In the genomic region with DNA sequence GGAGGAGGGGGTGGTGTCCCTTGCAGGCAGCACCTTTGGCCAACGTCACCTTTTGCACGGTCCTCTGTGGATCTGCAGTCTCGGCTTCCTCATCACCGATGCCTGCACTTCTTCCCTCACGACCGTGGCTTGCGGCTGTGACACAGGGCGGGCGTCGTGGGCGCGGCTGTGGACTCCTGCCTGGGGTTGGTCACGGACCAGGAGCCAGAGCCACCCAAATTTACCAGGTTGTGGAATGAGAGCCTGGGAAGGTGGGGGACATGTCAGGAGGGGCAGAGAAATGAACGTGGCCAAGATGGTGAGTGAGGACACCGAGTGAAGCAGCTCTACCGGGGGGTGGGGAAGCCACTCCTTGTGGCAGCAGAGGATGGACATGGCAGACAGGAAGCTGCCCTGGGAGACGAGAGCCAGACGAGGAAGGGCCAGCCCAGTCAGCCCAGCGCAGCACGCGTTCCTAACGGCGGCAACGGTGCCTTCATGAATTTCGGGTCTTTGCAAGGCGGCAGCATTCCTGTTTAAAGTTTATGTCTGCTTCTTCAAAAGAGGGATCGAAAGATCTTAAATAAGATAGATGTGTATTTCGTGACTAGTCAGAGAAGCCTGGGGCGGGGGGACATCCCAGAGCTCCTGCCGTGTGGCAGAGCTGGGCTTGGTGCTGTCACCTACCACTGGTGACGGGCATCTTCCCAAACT, we compare ENCODE assay signal across 25 cellular contexts.
DNase-seq lines count a peak whose midpoint lies in the region; ATAC-seq, FAIRE-seq and TF ChIP-seq lines count a peak whose summit lies in the region.
"Had no signal": no experiment of that assay in that cellular context is flagged by ENCODE, and none has a peak within 500 bp of the region (broad histone marks: within the 10 kb centered on the region; RNA-seq: fewer than 3 reads in every experiment).

No MANE protein-coding gene starts in this region.

- H3K4me1 Mint-ChIP-seq in activated CD4-positive, alpha-beta T cell treated with anti-CD3 and anti-CD28 coated beads for 36 hours: peaks cover 58% of the 10 kb centered on the region
- peaks cover 69% of the 10 kb centered on the region for H3K4me1 Mint-ChIP-seq in GM23338

- no peak overlapping the region for H4K5ac ChIP-seq in H1 (ENCODE audit: insufficient read length, low read depth, low read length)

- intact Hi-C loops in activated CD4-positive, alpha-beta T cell treated with anti-CD3 and anti-CD28 coated beads for 36 hours (cut with DNase I, micrococcal nuclease): no loop called here
- intact Hi-C loops in prostate gland (cut with DNase I): no loop called here

- peaks cover 38% of the 10 kb centered on the region for H3K36me3 Mint-ChIP-seq in activated CD4-positive, alpha-beta T cell treated with anti-CD3 and anti-CD28 coated beads for 36 hours (ENCODE audit: low read depth)
- peaks cover 16% of the 10 kb centered on the region for H3K36me3 Mint-ChIP-seq in GM23338 (ENCODE audit: low read depth)

- peak overlapping the region; percentile 16 for H3K27ac Mint-ChIP-seq in activated CD4-positive, alpha-beta T cell treated with anti-CD3 and anti-CD28 coated beads for 36 hours
- H3K27ac Mint-ChIP-seq in GM23338: peak overlapping the region; percentile 57
- H3K27ac Mint-ChIP-seq: activated T-helper 2 cell treated with anti-CD3 and anti-CD28 coated beads, Interferon-gamma antibody, Interleukin-2, Interleukin-4, amounts not matched to agents 10 μg/mL and 5 μg/mL and 100 μg/mL, durations not matched to agents 14 hours and 24 hours and 36 hours; progenitor cell of endocrine pancreas had no signal

- H3K4ac ChIP-seq in H1 (replicated peaks; ENCODE audit: insufficient read length, low read depth, low read length): no peak overlapping the region

- H3K14ac ChIP-seq in H1 (ENCODE audit: insufficient read length): no peak overlapping the region

- no peak overlapping the region for H3K18ac ChIP-seq in H1 (ENCODE audit: extremely low read depth, low read length)

- H2BK120ac ChIP-seq in H1 (replicated peaks; ENCODE audit: low read depth, low read length): no peak overlapping the region

- DNase-seq in activated CD4-positive, alpha-beta T cell treated with anti-CD3 and anti-CD28 coated beads for 36 hours: no peak
- DNase-seq in activated CD4-positive, alpha-beta T cell treated with anti-CD3 and anti-CD28 coated beads for 1 hour: no peak
- DNase-seq in GM23338 (ENCODE audit: low spot score) (no peak), H1 (ENCODE audit: low read depth in 1 of 2, low spot score in 2 of 2) (peak in 1 of 2 experiments; percentile 40), osteoblast (ENCODE audit: insufficient read length, low spot score, missing footprints) (peak; percentile 59), prostate gland (ENCODE audit: low spot score) (no peak), iPS-NIHi7 (ENCODE audit: extremely low spot score) (no peak), NCI-H1417 (lab: John Stamatoyannopoulos, UW) (no peak)
- DNase-seq: COR-L47; H7; Kasumi-1; NCI-H1048; NCI-H2029 treated with DMSO at 0.1 percent for 48 hours; NK-92 treated with Interleukin-12 subunit alpha and Interleukin-12 subunit beta, amount 100 ng/mL, for 24 hours; spleen; stimulated activated CD4-positive, alpha-beta T cell treated with anti-CD3 and anti-CD28 coated beads, Interleukin-4, amount 100 ng/mL, for 24 hours; upper lobe of right lung had no signal

- POLR2A ChIA-PET in activated CD4-positive, alpha-beta T cell treated with anti-CD3 and anti-CD28 coated beads for 36 hours (lab: Charles Lee): no interaction called here
- POLR2A ChIA-PET in H1 (lab: Charles Lee; ENCODE audit: partially characterized antibody): no interaction called here

- no peak overlapping the region for H3K9ac ChIP-seq in H1 (replicated peaks in 1 of 4; ENCODE audit: extremely low read depth in 1 of 4, low read depth in 3 of 4, low read length in 3 of 4)

- H3K23me2 ChIP-seq in H1 (ENCODE audit: low read depth, low read length): no peaks in the 10 kb centered on the region

- no peaks in the 10 kb centered on the region for H3K27me3 ChIP-seq in GM23338 (ENCODE audit: insufficient read depth)
- H3K27me3 ChIP-seq in H1 (replicated peaks in 1 of 4; ENCODE audit: control insufficient read depth in 3 of 4, extremely low read depth in 1 of 4, insufficient read depth in 3 of 4, low read length in 3 of 4): no peaks in the 10 kb centered on the region
- H3K27me3 ChIP-seq in osteoblast (ENCODE audit: insufficient read depth, low read length): no peaks in the 10 kb centered on the region
- no peaks in the 10 kb centered on the region for H3K27me3 ChIP-seq in prostate gland (replicated peaks; ENCODE audit: insufficient read depth)
- H3K27me3 ChIP-seq: spleen, upper lobe of right lung had no signal

- no peak for TF ChIP-seq RAD21 in H1 (IDR thresholded peaks at IDR 0.05 in 1 of 2, conservative IDR thresholded peaks at IDR 0.05 in 1 of 2; ENCODE audit: low read depth in 2 of 2, low read length in 2 of 2)

- H2BK20ac ChIP-seq in H1 (ENCODE audit: low read length): no peak overlapping the region

- no peak overlapping the region; the same call in 1 of the 2 replicates for H2BK12ac ChIP-seq in H1 (ENCODE audit: low read depth, low read length)

- no peak for TF ChIP-seq POLR2A in H1 (IDR thresholded peaks at IDR 0.05; ENCODE audit: control extremely low read depth in 1 of 2, low read depth in 2 of 2, low read length in 2 of 2)
- no peak for TF ChIP-seq POLR2A in prostate gland (IDR thresholded peaks at IDR 0.05)

- 0 out of 2 replicates have a peak overlapping the region, but pooled peaks have one; percentile 28 for H4K8ac ChIP-seq in H1 (ENCODE audit: extremely low read depth, insufficient read depth, low read length)

- H3K36me3 ChIP-seq in GM23338 (ENCODE audit: insufficient read depth): no peaks in the 10 kb centered on the region
- 0 out of 8 replicates have a peak, but pooled peaks cover 0 to 3% (median 0%) of the 10 kb centered on the region in 4 experiments for H3K36me3 ChIP-seq in H1 (ENCODE audit: control insufficient read depth in 2 of 4, insufficient read depth in 4 of 4, low read length in 3 of 4)
- H3K36me3 ChIP-seq in osteoblast (ENCODE audit: insufficient read depth, low read length): peaks cover 6% of the 10 kb centered on the region
- no peaks in the 10 kb centered on the region for H3K36me3 ChIP-seq in prostate gland

- no peaks in the 10 kb centered on the region for H3K9me2 ChIP-seq in GM23338 (ENCODE audit: insufficient read depth)

- H2BK15ac ChIP-seq in H1 (ENCODE audit: low read length): no peak overlapping the region

- H4K91ac ChIP-seq in H1 (replicated peaks; ENCODE audit: insufficient read length, low read length): no peak overlapping the region

- H3K79me2 ChIP-seq in GM23338 (replicated peaks; ENCODE audit: insufficient read depth): peaks cover 92% of the 10 kb centered on the region
- H3K79me2 ChIP-seq in H1 (ENCODE audit: control insufficient read depth in 1 of 2, insufficient read depth in 2 of 2, low read length in 2 of 2): peaks cover 0 to 39% of the 10 kb centered on the region in 2 experiments; a peak in 2 of 4 replicates
- H3K79me2 ChIP-seq in osteoblast (ENCODE audit: insufficient read depth, low read length): peaks cover 61% of the 10 kb centered on the region

- H3K27ac ChIP-seq in GM23338 (ENCODE audit: low read depth): no peak overlapping the region; the same call in 1 of the 2 replicates
- no peak overlapping the region for H3K27ac ChIP-seq in H1 (ENCODE audit: low read depth, low read length)
- H3K27ac ChIP-seq in osteoblast (ENCODE audit: low read depth, low read length): no peak overlapping the region
- no peak overlapping the region for H3K27ac ChIP-seq in prostate gland
- H3K27ac ChIP-seq: 22Rv1, coronary artery, spleen, upper lobe of right lung had no signal

- H3K4me1 ChIP-seq in GM23338 (ENCODE audit: insufficient read depth) (peaks cover 42% of the 10 kb centered on the region), H1 (replicated peaks in 1 of 4; ENCODE audit: control insufficient read depth in 3 of 4, insufficient read depth in 4 of 4, low read length in 3 of 4) (peaks cover 0 to 25% (median 12%) of the 10 kb centered on the region in 4 experiments; a peak in 6 of 7 replicates), osteoblast (ENCODE audit: insufficient read depth, low read length) (peaks cover 13% of the 10 kb centered on the region), prostate gland (replicated peaks) (peaks cover 10% of the 10 kb centered on the region)

- H3K4me3 ChIP-seq in GM23338 (no peak overlapping the region), H1 (ENCODE audit: extremely low read depth in 1 of 4, insufficient read depth in 2 of 4, low read depth in 3 of 4, low read length in 4 of 4) (no peak overlapping the region), osteoblast (ENCODE audit: insufficient read depth, low read length) (no peak overlapping the region), prostate gland (no peak overlapping the region)
- H3K4me3 ChIP-seq: coronary artery, lung, spleen, upper lobe of right lung had no signal

- WGBS in H1 (ENCODE audit: extremely low coverage in 1 of 2, insufficient coverage in 1 of 2, insufficient read length in 1 of 2, insufficient replicate concordance in 2 of 2, low coverage in 1 of 2, low lambda C conversion rate in 2 of 2, missing lambda C conversion rate in 1 of 2), 2 experiments: 93% methylated on average over 30 of the region's 31 CpGs; no CpG with 5 or more reads in 1 of the 2 experiments
- WGBS in prostate gland: 87% methylated on average over 31 of the region's 31 CpGs

- H2AK5ac ChIP-seq in H1 (ENCODE audit: low read depth, low read length): peak overlapping the region; percentile 91; the same call in 1 of the 2 replicates

- H3K4me2 ChIP-seq in GM23338 (no peak overlapping the region), H1 (ENCODE audit: insufficient read depth in 1 of 2, low read depth in 2 of 2, low read length in 2 of 2) (no peak overlapping the region), osteoblast (ENCODE audit: insufficient read depth, low read length) (no peak overlapping the region)

- H3K79me1 ChIP-seq in H1 (ENCODE audit: low read depth, low read length): peaks cover 5% of the 10 kb centered on the region; the same call in 1 of the 2 replicates

- H3K9me3 ChIP-seq in H1 (ENCODE audit: insufficient read depth in 2 of 2, low read depth in 1 of 2, low read length in 1 of 2): no peaks in the 10 kb centered on the region
- no peaks in the 10 kb centered on the region for H3K9me3 ChIP-seq in osteoblast (ENCODE audit: low read depth, low read length)
- H3K9me3 ChIP-seq in prostate gland: no peaks in the 10 kb centered on the region
- H3K9me3 ChIP-seq: spleen, upper lobe of right lung had no signal

- no peak overlapping the region for H2BK5ac ChIP-seq in H1 (ENCODE audit: low read depth, low read length)

- H3K27me3 Mint-ChIP-seq in activated CD4-positive, alpha-beta T cell treated with anti-CD3 and anti-CD28 coated beads for 36 hours: no peaks in the 10 kb centered on the region
- H3K27me3 Mint-ChIP-seq in GM23338 (ENCODE audit: insufficient read depth, low read depth, poor library complexity): peaks cover 4% of the 10 kb centered on the region
- H3K27me3 Mint-ChIP-seq: brain, progenitor cell of endocrine pancreas had no signal

- H3K56ac ChIP-seq in H1 (replicated peaks; ENCODE audit: insufficient read length, low read depth, low read length): no peak overlapping the region

- no peak overlapping the region for H2AFZ ChIP-seq in GM23338
- H2AFZ ChIP-seq in H1 (ENCODE audit: low read length): no peak overlapping the region
- H2AFZ ChIP-seq in osteoblast (ENCODE audit: low read length): no peak overlapping the region

- CTCF ChIA-PET in activated CD4-positive, alpha-beta T cell treated with anti-CD3 and anti-CD28 coated beads for 36 hours (lab: Charles Lee): interaction anchor here (0.9 kb wide), 2 partner anchors 15 to 130 kb away, joined by 3 read pairs; no protein-coding TSS in a partner anchor
- CTCF ChIA-PET in H1 (lab: Charles Lee; ENCODE audit: partially characterized antibody): interaction anchor here (0.8 to 2.4 kb wide), 3 partner anchors 18 to 25 kb away, joined by 3 to 9 read pairs (median 3); no protein-coding TSS in a partner anchor

- no peak for TF ChIP-seq EP300 in H1 (IDR thresholded peaks at IDR 0.05; ENCODE audit: borderline replicate concordance in 1 of 2, low read depth in 2 of 2, low read length in 2 of 2)

- H3F3A ChIP-seq in GM23338 (replicated peaks; ENCODE audit: low read depth): no peaks in the 10 kb centered on the region

- no peak for ATAC-seq in activated CD4-positive, alpha-beta T cell treated with anti-CD3 and anti-CD28 coated beads for 36 hours
- ATAC-seq in GM23338: no peak
- ATAC-seq: upper lobe of right lung had no signal

- no peak for FAIRE-seq in H1 (lab: Jason Lieb, UNC)
- FAIRE-seq: islet of Langerhans had no signal

- H3K23ac ChIP-seq in H1 (ENCODE audit: insufficient read length): no peak overlapping the region

- H4K20me1 ChIP-seq in GM23338 (replicated peaks; ENCODE audit: insufficient read depth): peaks cover 42% of the 10 kb centered on the region
- peaks cover 5 to 18% of the 10 kb centered on the region in 2 experiments for H4K20me1 ChIP-seq in H1 (replicated peaks in 1 of 2; ENCODE audit: control insufficient read depth in 1 of 2, insufficient read depth in 2 of 2, low read length in 2 of 2)
- peaks cover 11% of the 10 kb centered on the region for H4K20me1 ChIP-seq in osteoblast (ENCODE audit: insufficient read depth, low read length)

- no peak for TF ChIP-seq CTCF in GM23338 (conservative IDR thresholded peaks at IDR 0.05; ENCODE audit: low read depth in 2 of 2)
- no peak for TF ChIP-seq CTCF in H1 (IDR thresholded peaks at IDR 0.05; ENCODE audit: control extremely low read depth in 1 of 3, insufficient read depth in 1 of 3, low read depth in 1 of 3, low read length in 3 of 3)
- no peak for TF ChIP-seq CTCF in osteoblast (IDR thresholded peaks at IDR 0.05; ENCODE audit: extremely low read depth, low read depth, low read length)
- TF ChIP-seq CTCF in prostate gland (IDR thresholded peaks at IDR 0.05): no peak

- no peaks in the 10 kb centered on the region for H3K9me3 Mint-ChIP-seq in activated CD4-positive, alpha-beta T cell treated with anti-CD3 and anti-CD28 coated beads for 36 hours (ENCODE audit: low read depth)
- no peaks in the 10 kb centered on the region for H3K9me3 Mint-ChIP-seq in GM23338
- H3K9me3 Mint-ChIP-seq: activated T-helper 2 cell treated with anti-CD3 and anti-CD28 coated beads, Interferon-gamma antibody, Interleukin-2, Interleukin-4, amounts not matched to agents 10 μg/mL and 5 μg/mL and 100 μg/mL, durations not matched to agents 14 hours and 24 hours and 36 hours; brain; nephron had no signal

- no peak overlapping the region for H3K4me3 Mint-ChIP-seq in activated CD4-positive, alpha-beta T cell treated with anti-CD3 and anti-CD28 coated beads for 36 hours
- H3K4me3 Mint-ChIP-seq in GM23338: no peak overlapping the region
- H3K4me3 Mint-ChIP-seq: brain, nephron had no signal
